Comparison of ENCODE assay signal across 8 cellular contexts in the genomic region with DNA sequence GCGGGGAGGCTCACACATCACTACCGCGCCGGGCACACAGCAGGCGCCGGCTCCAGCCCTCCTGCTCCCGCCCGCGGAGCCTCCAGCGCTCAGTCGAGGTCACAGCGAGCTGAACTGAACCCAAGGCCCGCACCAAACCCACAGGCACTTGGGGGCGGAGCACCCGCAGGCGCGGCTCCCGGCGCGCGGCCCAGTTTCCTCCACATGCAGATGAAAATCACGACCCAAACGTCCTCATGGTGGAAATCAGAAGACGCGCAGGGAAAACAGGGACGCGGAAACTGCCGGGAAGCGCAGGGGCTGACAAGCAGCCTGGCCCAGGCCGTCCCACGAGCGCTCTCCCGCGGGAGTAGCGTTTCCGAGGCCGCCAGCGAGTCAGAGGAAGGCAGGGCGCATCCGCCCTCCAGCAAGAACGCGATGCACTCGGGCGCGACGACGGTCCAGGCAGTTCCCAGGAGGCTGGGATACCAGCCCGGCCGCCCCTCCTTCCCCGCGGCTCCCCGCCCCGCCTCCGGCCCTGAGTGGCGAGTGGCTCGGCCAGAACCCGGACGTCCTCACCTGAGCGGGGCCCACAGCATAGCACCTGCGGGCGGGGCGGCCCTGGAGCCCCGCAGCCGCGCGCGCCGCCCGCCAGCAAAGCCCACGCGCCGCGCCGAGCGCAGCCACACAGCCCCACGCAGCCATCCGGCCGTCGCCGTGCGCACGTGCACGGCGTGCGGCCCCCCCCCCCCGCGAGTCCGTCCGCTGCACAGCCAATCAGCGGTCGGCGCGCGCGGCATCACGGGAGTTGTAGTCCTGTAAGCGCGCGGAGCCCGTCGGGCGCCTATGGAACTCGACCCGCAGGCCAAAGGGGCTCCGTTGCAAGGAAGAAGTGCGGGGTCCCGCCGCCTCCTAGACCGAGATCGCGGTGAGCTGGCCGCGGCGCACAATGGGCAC. TPM values are rescaled to one million over a fixed set of nuclear protein-coding genes. Genes with fewer than 3 reads are reported as not detected.
DNase-seq lines count a peak whose midpoint lies in the region; TF ChIP-seq lines count a peak whose summit lies in the region.

Gene HDHD5, minus strand, starts transcription at position 710 of the 936 bp plus-strand sequence. Its CDS starts 26 bp downstream, at position 684.

- no peaks in the 10 kb centered on the region for H3K36me3 ChIP-seq in CD4-positive, alpha-beta memory T cell (ENCODE audit: insufficient read depth, low read length)
- H3K36me3 ChIP-seq in endocrine pancreas (ENCODE audit: control insufficient read depth, insufficient read depth, low read length), result no peaks in the 10 kb centered on the region

- DNase-seq in CD4-positive, alpha-beta memory T cell, result peak; percentile 81 to 87 (median 85)
- peak; percentile 96 for DNase-seq in GM20000 (ENCODE audit: low spot score)
- peak; percentile 79 for DNase-seq in HT1080 (ENCODE audit: low read depth)
- peak; percentile 79 for DNase-seq in NOMO-1 treated with DMSO at 0.1 percent for 48 hours (lab: John Stamatoyannopoulos, UW; ENCODE audit: unreplicated experiment)
- DNase-seq in activated CD8-positive, alpha-beta memory T cell treated with anti-CD3 and anti-CD28 coated beads, Interleukin-2, amount 50 U/mL, for 1 hour (ENCODE audit: extremely low read depth), result peak; percentile 67
- DNase-seq in mesenteric fat pad (ENCODE audit: low spot score), result peak; percentile 97
- DNase-seq in stimulated activated CD8-positive, alpha-beta memory T cell treated with anti-CD3 and anti-CD28 coated beads, Interleukin-12 subunit alpha, Interleukin-12 subunit beta, amount 100 ng/mL, for 4 hours (ENCODE audit: low read depth), result peak; percentile 82

- H3K9me3 Mint-ChIP-seq in CD4-positive, alpha-beta memory T cell, result no peaks in the 10 kb centered on the region

- H3K9ac ChIP-seq in endocrine pancreas (ENCODE audit: control insufficient read depth, insufficient read depth, low read length), result peak within 1 kb of the TSS; percentile 88

- peak within 1 kb of the TSS; percentile 77 to 88 (median 85) for H3K27ac Mint-ChIP-seq in CD4-positive, alpha-beta memory T cell

- H3K27me3 ChIP-seq in CD4-positive, alpha-beta memory T cell (ENCODE audit: insufficient read depth, low read length), result no peaks in the 10 kb centered on the region
- no peaks in the 10 kb centered on the region for H3K27me3 ChIP-seq in endocrine pancreas (ENCODE audit: control insufficient read depth, insufficient read depth, low read length)

- POLR2A ChIA-PET in CD4-positive, alpha-beta memory T cell (lab: Charles Lee; ENCODE audit: partially characterized antibody), result interaction anchor here (0.7 to 8.1 kb wide), 14 partner anchors 10 to 345 kb away, joined by 3 to 58 read pairs (median 4); partner anchors contain the start of gene ADA2

- intact Hi-C loops in CD4-positive, alpha-beta memory T cell (cut with micrococcal nuclease), result loop anchor here (1.0 to 5.0 kb wide), 4 partner anchors 39 to 343 kb away; partner anchors contain the start of genes ADA2 and IL17RA

- no peaks in the 10 kb centered on the region for H3K27me3 Mint-ChIP-seq in CD4-positive, alpha-beta memory T cell

- peak within 1 kb of the TSS; percentile 46 for H3K27ac ChIP-seq in CD4-positive, alpha-beta memory T cell (ENCODE audit: low read depth, low read length)

- H3K4me1 ChIP-seq in CD4-positive, alpha-beta memory T cell (ENCODE audit: insufficient read depth, low read length), result peaks cover 36% of the 10 kb centered on the region
- no peaks in the 10 kb centered on the region for H3K4me1 ChIP-seq in endocrine pancreas (ENCODE audit: control insufficient read depth, insufficient read depth, low read length)

- H3K4me1 Mint-ChIP-seq in CD4-positive, alpha-beta memory T cell, result peaks cover 17 to 48% (median 24%) of the 10 kb centered on the region in 4 donors

- H3K4me3 ChIP-seq in CD4-positive, alpha-beta memory T cell (ENCODE audit: low read length in 2 of 2), result peak within 1 kb of the TSS; percentile 52 to 81
- H3K4me3 ChIP-seq in endocrine pancreas (ENCODE audit: control insufficient read depth, insufficient read depth, low read length), result peak within 1 kb of the TSS; percentile 54

- H3K36me3 Mint-ChIP-seq in CD4-positive, alpha-beta memory T cell, result peaks cover 0 to 6% of the 10 kb centered on the region in 2 donors

- peak within 1 kb of the TSS; percentile 84 to 90 (median 88) for H3K4me3 Mint-ChIP-seq in CD4-positive, alpha-beta memory T cell

- no peak for TF ChIP-seq CTCF in GM20000 (IDR thresholded peaks at IDR 0.05; ENCODE audit: extremely low read depth, missing control alignments)

- no peaks in the 10 kb centered on the region for H3K9me3 ChIP-seq in CD4-positive, alpha-beta memory T cell (ENCODE audit: control insufficient read depth in 1 of 2, low read length in 2 of 2)
- H3K9me3 ChIP-seq in endocrine pancreas (ENCODE audit: control insufficient read depth, low read length), result no peaks in the 10 kb centered on the region

- CTCF ChIA-PET in CD4-positive, alpha-beta memory T cell (lab: Charles Lee; ENCODE audit: partially characterized antibody), result interaction anchor here (1.0 to 3.2 kb wide), 6 partner anchors 14 to 343 kb away, joined by 3 to 25 read pairs (median 4); no protein-coding TSS in a partner anchor

RNA-seq across cellular contexts. Expression of gene HDHD5, which starts in this region (rescaled TPM):
- 10 to 100 TPM; 23.1 to 23.3 TPM for total RNA-seq in CD4-positive, alpha-beta memory T cell
- polyA plus RNA-seq in CD4-positive, alpha-beta memory T cell, result 10 to 100 TPM; 51.6 to 86.7 TPM
- total RNA-seq in HT1080 (2014; rRNA removed; shearing (Covaris generic)), result 62.0 and 73.3 TPM in 2 replicates
- 57.8 and 69.0 TPM in 2 replicates for polyA plus RNA-seq in HT1080 (2015; cell fraction: cytosol; rRNA removed)
- 49.7 and 51.6 TPM in 2 replicates for polyA plus RNA-seq in HT1080 (2015; cell fraction: nucleus; rRNA removed)
- total RNA-seq in mesenteric fat pad, result 28.4 TPM

Comparison
In these comparisons a context has a peak if more than half of its experiments do, and no peak if none do; other contexts are left out.
1. Peak in every context shown above with its lines: DNase-seq, H3K4me3 ChIP-seq and H3K27ac ChIP-seq.